ENCODE assay signal across 12 cellular contexts in the genomic region with DNA sequence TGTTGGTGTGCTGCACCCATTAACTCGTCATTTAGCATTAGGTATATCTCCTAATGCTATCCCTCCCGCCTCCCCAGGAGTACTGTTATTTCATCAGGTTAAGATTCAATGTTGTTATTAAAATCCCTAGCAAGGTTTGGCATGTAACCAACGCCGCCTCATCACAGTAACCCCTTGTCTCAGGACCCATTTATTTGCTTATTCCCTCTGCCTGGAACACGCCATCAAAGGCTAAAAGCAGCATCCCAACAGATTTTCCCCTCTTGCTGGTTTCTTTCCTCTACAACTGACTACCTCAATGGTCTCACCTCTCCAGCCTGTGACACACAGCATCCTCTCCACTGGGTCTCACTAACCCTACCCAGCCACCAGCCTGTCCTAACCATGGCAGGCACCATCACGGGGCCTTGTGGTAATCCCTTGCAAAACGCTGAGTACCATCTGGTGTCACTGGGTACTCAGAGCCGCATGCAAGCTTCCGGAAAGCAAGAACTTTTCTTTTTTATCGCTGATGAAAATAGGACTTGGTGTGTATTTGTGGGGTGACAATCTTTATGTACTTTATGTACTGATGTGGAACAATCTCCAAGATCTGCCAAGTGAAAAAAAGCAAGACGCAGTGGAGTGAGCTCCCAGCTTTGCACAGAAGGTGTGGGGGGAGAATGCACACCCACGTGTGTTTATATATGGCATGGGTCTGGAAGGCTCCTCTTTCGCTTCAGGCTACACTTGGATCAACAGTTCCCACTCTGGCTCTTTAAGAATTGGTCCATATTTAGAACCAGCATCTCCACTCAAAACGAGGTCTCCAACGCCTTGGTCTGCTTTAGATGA. TPM values are rescaled to one million over a fixed set of nuclear protein-coding genes. Genes with fewer than 3 reads are reported as not detected.
DNase-seq lines count a peak whose midpoint lies in the region; ATAC-seq and TF ChIP-seq lines count a peak whose summit lies in the region.
"Had no signal": no experiment of that assay in that cellular context is flagged by ENCODE, and none has a peak within 500 bp of the region (broad histone marks: within the 10 kb centered on the region; RNA-seq: fewer than 3 reads in every experiment).

No MANE protein-coding gene starts in this region.

- peaks cover 49% of the 10 kb centered on the region for H3K36me3 Mint-ChIP-seq in activated naive CD8-positive, alpha-beta T cell treated with anti-CD3 and anti-CD28 coated beads for 36 hours
- peaks cover 37% of the 10 kb centered on the region for H3K36me3 Mint-ChIP-seq in neural progenitor cell

- H3K79me2 ChIP-seq in HCT116 (ENCODE audit: insufficient read depth, low read length) (peaks cover 40% of the 10 kb centered on the region), neural progenitor cell (ENCODE audit: low read depth) (peaks cover 35% of the 10 kb centered on the region)

- peaks cover 36 to 56% of the 10 kb centered on the region in 2 experiments for H3K36me3 ChIP-seq in HCT116 (ENCODE audit: control insufficient read depth in 1 of 2, insufficient read depth in 2 of 2, low read length in 2 of 2)
- H3K36me3 ChIP-seq in neural progenitor cell = peaks cover 11% of the 10 kb centered on the region
- H3K36me3 ChIP-seq in left lung = peaks cover 0 to 65% of the 10 kb centered on the region in 2 donors
- peaks cover 0 to 49% of the 10 kb centered on the region in 2 donors for H3K36me3 ChIP-seq in gastrocnemius medialis

- no TSS peak for BruUV-seq in HCT116 (replicated peaks; lab: Mats Ljungman, UMichigan)

- RAD21 ChIA-PET in HCT116 (lab: Charles Lee; ENCODE audit: low non-redundant PET in 1 of 2, low total read pairs in 2 of 2, uncharacterized antibody in 2 of 2, unreplicated experiment in 2 of 2) = no interaction called here

- POLR2A ChIA-PET in HCT116 (lab: Charles Lee) = no interaction called here

- no peaks in the 10 kb centered on the region for H3K9me2 ChIP-seq in HCT116 (ENCODE audit: insufficient read depth)

- TF ChIP-seq POLR2A in HCT116 (IDR thresholded peaks at IDR 0.05; ENCODE audit: borderline replicate concordance, extremely low read depth, insufficient read depth, insufficient read length) = no peak
- TF ChIP-seq POLR2A in gastrocnemius medialis (IDR thresholded peaks at IDR 0.05) = no peak

- peaks cover 3 to 37% of the 10 kb centered on the region in 2 experiments; a peak in 3 of 4 replicates for H3K4me1 ChIP-seq in HCT116 (ENCODE audit: control insufficient read depth in 1 of 2, insufficient read depth in 2 of 2, low read length in 2 of 2)
- H3K4me1 ChIP-seq in neural progenitor cell = peaks cover 9% of the 10 kb centered on the region
- H3K4me1 ChIP-seq in left lung = peaks cover 10 to 26% of the 10 kb centered on the region in 2 donors
- H3K4me1 ChIP-seq in gastrocnemius medialis = peaks cover 22 to 23% of the 10 kb centered on the region in 2 donors

- no peaks in the 10 kb centered on the region for H3K27me3 Mint-ChIP-seq in activated naive CD8-positive, alpha-beta T cell treated with anti-CD3 and anti-CD28 coated beads for 36 hours
- peaks cover 4% of the 10 kb centered on the region for H3K27me3 Mint-ChIP-seq in neural progenitor cell (ENCODE audit: insufficient read depth, low read depth)

- H3K27me3 ChIP-seq in HCT116 (ENCODE audit: insufficient read depth, low read length) (no peaks in the 10 kb centered on the region), neural progenitor cell (no peaks in the 10 kb centered on the region), left lung (no peaks in the 10 kb centered on the region), gastrocnemius medialis (no peaks in the 10 kb centered on the region)

- no peak overlapping the region for H3K4me2 ChIP-seq in HCT116 (ENCODE audit: low read length)
- no peak overlapping the region for H3K4me2 ChIP-seq in neural progenitor cell

- intact Hi-C loops in HCT116 (cut with micrococcal nuclease) = no loop called here
- intact Hi-C loops in left lung (cut with DNase I) = no loop called here
- intact Hi-C loops in gastrocnemius medialis (cut with DNase I; ENCODE audit: low total_unique reads) = loop anchor here (10.0 kb wide), 1 partner anchor 231 kb away; no protein-coding TSS in a partner anchor

- H3K9me3 ChIP-seq in HCT116 (ENCODE audit: control insufficient read depth in 1 of 2, insufficient read depth in 1 of 2, low read depth in 1 of 2, low read length in 2 of 2) (no peaks in the 10 kb centered on the region), neural progenitor cell (ENCODE audit: low read depth) (no peaks in the 10 kb centered on the region), left lung (no peaks in the 10 kb centered on the region), gastrocnemius medialis (no peaks in the 10 kb centered on the region)

- in situ Hi-C loops in gastrocnemius medialis (cut with MboI; ENCODE audit: low sequenced_read_pairs in 4 of 4) = no loop called here

- H3K4me3 ChIP-seq in HCT116 (replicated peaks in 1 of 2; ENCODE audit: low read depth in 1 of 2, low read length in 2 of 2) = no peak overlapping the region
- no peak overlapping the region for H3K4me3 ChIP-seq in neural progenitor cell
- no peak overlapping the region for H3K4me3 ChIP-seq in left lung
- no peak overlapping the region for H3K4me3 ChIP-seq in gastrocnemius medialis

- peaks cover 26% of the 10 kb centered on the region; the same call in 1 of the 2 replicates for H4K20me1 ChIP-seq in HCT116 (ENCODE audit: insufficient read depth)
- H4K20me1 ChIP-seq in neural progenitor cell (ENCODE audit: low read depth) = peaks cover 66% of the 10 kb centered on the region

- CTCF ChIA-PET in HCT116 (lab: Charles Lee) = no interaction called here

- no peak overlapping the region for H3K9ac ChIP-seq in HCT116 (ENCODE audit: low read length)
- H3K9ac ChIP-seq in neural progenitor cell = no peak overlapping the region

- TF ChIP-seq RAD21 in HCT116 (IDR thresholded peaks at IDR 0.05; ENCODE audit: low read depth) = no peak

- H2AFZ ChIP-seq in HCT116 (ENCODE audit: low read depth, low read length, poor library complexity, severe bottlenecking) (no peak overlapping the region), neural progenitor cell (replicated peaks) (no peak overlapping the region)

- H3K9me3 Mint-ChIP-seq in activated naive CD8-positive, alpha-beta T cell treated with anti-CD3 and anti-CD28 coated beads for 36 hours = no peaks in the 10 kb centered on the region
- no peaks in the 10 kb centered on the region for H3K9me3 Mint-ChIP-seq in neural progenitor cell
- H3K9me3 Mint-ChIP-seq: mesothelial cell of epicardium had no signal

- H3K4me1 Mint-ChIP-seq in activated naive CD8-positive, alpha-beta T cell treated with anti-CD3 and anti-CD28 coated beads for 36 hours = peaks cover 32% of the 10 kb centered on the region
- H3K4me1 Mint-ChIP-seq in neural progenitor cell = peaks cover 9% of the 10 kb centered on the region

- peaks cover 84% of the 10 kb centered on the region for H3F3A ChIP-seq in neural progenitor cell (ENCODE audit: low read depth)

- H3K27ac ChIP-seq in HCT116 (ENCODE audit: low read depth, low read length) (no peak overlapping the region; the same call in 1 of the 2 replicates), neural progenitor cell (peak overlapping the region; percentile 29), left lung (no peak overlapping the region), gastrocnemius medialis (no peak overlapping the region)

- peak; percentile 68 for DNase-seq in activated CD8-positive, alpha-beta memory T cell treated with anti-CD3 and anti-CD28 coated beads for 24 hours
- no peak for DNase-seq in activated CD8-positive, alpha-beta memory T cell treated with anti-CD3 and anti-CD28 coated beads, Interleukin-2, amount 50 U/mL, for 4 hours
- DNase-seq in HCT116 (ENCODE audit: low read depth, low spot score) (no peak), neural progenitor cell (ENCODE audit: low spot score) (no peak), left lung (no peak), gastrocnemius medialis (no peak)
- no peak for DNase-seq in activated naive CD8-positive, alpha-beta T cell treated with anti-CD3 and anti-CD28 coated beads for 36 hours
- DNase-seq: effector CD8-positive, alpha-beta T cell; islet precursor cell; stimulated activated naive CD4-positive, alpha-beta T cell had no signal

- H3K4me3 Mint-ChIP-seq in activated naive CD8-positive, alpha-beta T cell treated with anti-CD3 and anti-CD28 coated beads for 36 hours = peak overlapping the region; percentile 15
- H3K4me3 Mint-ChIP-seq in neural progenitor cell = no peak overlapping the region
- H3K4me3 Mint-ChIP-seq: mesothelial cell of epicardium had no signal

- TF ChIP-seq CTCF in HCT116 (IDR thresholded peaks at IDR 0.05 in 2 of 3, conservative IDR thresholded peaks at IDR 0.05 in 1 of 3; ENCODE audit: borderline replicate concordance in 1 of 3, insufficient read depth in 1 of 3, low read depth in 2 of 3, low read length in 2 of 3) = no peak
- no peak for TF ChIP-seq CTCF in neural progenitor cell (IDR thresholded peaks at IDR 0.05)
- no peak for TF ChIP-seq CTCF in left lung (IDR thresholded peaks at IDR 0.05)
- no peak for TF ChIP-seq CTCF in gastrocnemius medialis (IDR thresholded peaks at IDR 0.05 in 4 of 5, conservative IDR thresholded peaks at IDR 0.05 in 1 of 5)

- ATAC-seq in HCT116 (peak; percentile 26), HG03196 (IDR thresholded peaks at IDR 0.05; ENCODE audit: unreplicated experiment) (no peak), left lung (no peak), gastrocnemius medialis (no peak)

- H3K27ac Mint-ChIP-seq in activated naive CD8-positive, alpha-beta T cell treated with anti-CD3 and anti-CD28 coated beads for 36 hours = peak overlapping the region; percentile 46
- H3K27ac Mint-ChIP-seq in neural progenitor cell = no peak overlapping the region
- H3K27ac Mint-ChIP-seq: mesothelial cell of epicardium had no signal

TF ChIP-seq in HCT116, 20 proteins besides CTCF, POLR2A, EP300 and RAD21 (continues in another document):
- TF ChIP-seq, protein P1, sequence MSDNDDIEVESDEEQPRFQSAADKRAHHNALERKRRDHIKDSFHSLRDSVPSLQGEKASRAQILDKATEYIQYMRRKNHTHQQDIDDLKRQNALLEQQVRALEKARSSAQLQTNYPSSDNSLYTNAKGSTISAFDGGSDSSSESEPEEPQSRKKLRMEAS (IDR thresholded peaks at IDR 0.05) = no peak
- TF ChIP-seq JUND (IDR thresholded peaks at IDR 0.05) = no peak

RNA-seq across cellular contexts. Expression of a gene that starts 6.1 kb away (rescaled TPM):
- total RNA-seq in HCT116 (2021; ENCODE audit: unreplicated experiment) (2,557 TPM), neural progenitor cell (ENCODE audit: low replicate concordance) (3,204 and 3,639 TPM in 2 replicates), left lung (1,000 to 10,000 TPM; 1,428 to 1,504 TPM), gastrocnemius medialis (1,000 to 10,000 TPM; 1,865 to 2,215 (median 2,024) TPM)
- polyA plus RNA-seq in HCT116 (2012) = 4,169 and 4,510 TPM in 2 replicates
- total RNA-seq in activated naive CD8-positive, alpha-beta T cell treated with anti-CD3 and anti-CD28 coated beads for 36 hours = 1,000 to 10,000 TPM; 2,978 to 3,004 TPM

RNA-seq across cellular contexts. Expression of a gene that starts 30.7 kb away (rescaled TPM):
- 8.9 TPM for total RNA-seq in HCT116 (2021; ENCODE audit: unreplicated experiment)
- polyA plus RNA-seq in HCT116 (2012) = 0.36 and 0.50 TPM in 2 replicates
- 100 to 1,000 TPM; 290 to 294 TPM for total RNA-seq in activated naive CD8-positive, alpha-beta T cell treated with anti-CD3 and anti-CD28 coated beads for 36 hours
- 9.8 and 25.6 TPM in 2 replicates for total RNA-seq in neural progenitor cell (ENCODE audit: low replicate concordance)
- total RNA-seq in left lung = 1,000 to 10,000 TPM; 1,866 to 2,212 TPM
- total RNA-seq in gastrocnemius medialis = 100 to 1,000 TPM; 123 to 291 (median 160) TPM
